8 cellular contexts compared by ENCODE assay signal in genomic region chr7:1569833-1570632, GRCh38. TPM values are rescaled to one million over a fixed set of nuclear protein-coding genes. Genes with fewer than 3 reads are reported as not detected.
DNase-seq lines count a peak whose midpoint lies in the region; ATAC-seq and TF ChIP-seq lines count a peak whose summit lies in the region.

Gene PSMG3 (minus strand): TSS chr7:1570032. CDS start chr7:1569339, 693 bp downstream.

- no peaks in the 10 kb centered on the region for H4K20me1 ChIP-seq in mammary epithelial cell (ENCODE audit: insufficient read depth, low read length)

- peaks cover 27% of the 10 kb centered on the region for H3K4me1 ChIP-seq in mammary epithelial cell (ENCODE audit: insufficient read depth, low read length)

- peak within 1 kb of the TSS; percentile 90 for H3K27ac ChIP-seq in WERI-Rb-1
- peak within 1 kb of the TSS; percentile 67 for H3K27ac ChIP-seq in mammary epithelial cell (ENCODE audit: insufficient read depth, low read depth, low read length)

- H3K27me3 ChIP-seq in WERI-Rb-1 (ENCODE audit: insufficient read depth, low read depth, severe bottlenecking) (no peaks in the 10 kb centered on the region), mammary epithelial cell (ENCODE audit: insufficient read depth, low read length) (no peaks in the 10 kb centered on the region)

- H3K9ac ChIP-seq in mammary epithelial cell (ENCODE audit: insufficient read depth, low read length) = peak within 1 kb of the TSS; percentile 83

- DNase-seq in ACHN = peak; percentile 96
- DNase-seq in NCI-H2196 (lab: John Stamatoyannopoulos, UW; ENCODE audit: unreplicated experiment) = peak; percentile 93
- DNase-seq in WERI-Rb-1 = peak; percentile 91
- DNase-seq in mammary epithelial cell = peak; percentile 88
- peak; percentile 88 to 90 (median 90) for DNase-seq in immature natural killer cell
- peak; percentile 72 for DNase-seq in smooth muscle cell of the brain vasculature (ENCODE audit: low read depth, low spot score)

- H3K4me3 ChIP-seq in WERI-Rb-1 (ENCODE audit: low read depth, low read length) = peak within 1 kb of the TSS; percentile 78
- peak within 1 kb of the TSS; percentile 84 to 97 (median 93) for H3K4me3 ChIP-seq in mammary epithelial cell (replicated peaks in 1 of 3; ENCODE audit: insufficient read depth in 1 of 3, low read depth in 2 of 3, low read length in 3 of 3)

- in situ Hi-C loops in ACHN (cut with HindIII; ENCODE audit: low pct_ligation_motif_present, low pct_unique_long_range_greater_than_20kb, low sequenced_read_pairs) = no loop called here
- in situ Hi-C loops in mammary epithelial cell (cut with MboI; ENCODE audit: low sequenced_read_pairs in 2 of 2) = loop anchor here in 1 of 2 donors (25.0 kb wide), 1 partner anchor 792 kb away; the partner anchor contains the start of gene EIF3B

- H3K4me2 ChIP-seq in mammary epithelial cell (ENCODE audit: insufficient read depth, low read depth, low read length) = peak within 1 kb of the TSS; percentile 85

- H3K9me3 Mint-ChIP-seq in immature natural killer cell = no peaks in the 10 kb centered on the region

- H3K36me3 ChIP-seq in WERI-Rb-1 (peaks cover 22% of the 10 kb centered on the region), mammary epithelial cell (ENCODE audit: insufficient read depth, low read length) (peaks cover 7% of the 10 kb centered on the region)

- intact Hi-C loops in mammary epithelial cell (cut with micrococcal nuclease) = loop anchor here (1.0 kb wide), 1 partner anchor 11 kb away; no protein-coding TSS in a partner anchor

- H3K9me3 ChIP-seq in WERI-Rb-1 (ENCODE audit: severe bottlenecking) (no peaks in the 10 kb centered on the region), mammary epithelial cell (replicated peaks; ENCODE audit: insufficient read depth, low read length) (no peaks in the 10 kb centered on the region)

- H3K36me3 Mint-ChIP-seq in immature natural killer cell = no peaks in the 10 kb centered on the region

- peaks cover 26 to 29% of the 10 kb centered on the region in 2 donors for H3K4me1 Mint-ChIP-seq in immature natural killer cell

- H2AFZ ChIP-seq in mammary epithelial cell (ENCODE audit: low read depth, low read length) = peak within 1 kb of the TSS; percentile 98

- no TSS peak for BruUV-seq in mammary epithelial cell (replicated peaks; lab: Mats Ljungman, UMichigan)

- dilution Hi-C loops in mammary epithelial cell (cut with HindIII; ENCODE audit: low sequenced_read_pairs) = loop anchor here (5.0 kb wide), 1 partner anchor 68 kb away; the partner anchor contains the start of gene INTS1

- TF ChIP-seq CTCF in WERI-Rb-1 (IDR thresholded peaks at IDR 0.05; ENCODE audit: low read depth, low read length) = 0 out of 2 replicates have a peak, but pooled peaks have one; percentile 37
- TF ChIP-seq CTCF in mammary epithelial cell (conservative IDR thresholded peaks at IDR 0.05 in 1 of 2, IDR thresholded peaks at IDR 0.05 in 1 of 2; ENCODE audit: extremely low read depth in 1 of 2, insufficient read depth in 1 of 2, low read depth in 1 of 2, low read length in 2 of 2) = peak in 1 of 2 donors; percentile 33

- WGBS in mammary epithelial cell (ENCODE audit: low coverage, missing lambda C conversion rate) = 2% methylated on average over 12 of the region's 95 CpGs

- H3K27ac Mint-ChIP-seq in immature natural killer cell = peak within 1 kb of the TSS; percentile 86 to 91 (median 90)

- peak; percentile 80 for ATAC-seq in GM18861 (IDR thresholded peaks at IDR 0.05; ENCODE audit: unreplicated experiment)
- peak; percentile 85 for ATAC-seq in HG03095 (IDR thresholded peaks at IDR 0.05; ENCODE audit: unreplicated experiment)

- H3K4me3 Mint-ChIP-seq in immature natural killer cell = peak within 1 kb of the TSS; percentile 84 to 89 (median 88)

- H3K27me3 Mint-ChIP-seq in immature natural killer cell (ENCODE audit: low read depth in 3 of 3) = peaks cover 2 to 12% (median 6%) of the 10 kb centered on the region in 3 donors

- H3K79me2 ChIP-seq in mammary epithelial cell (ENCODE audit: insufficient read depth, low read length) = peaks cover 30% of the 10 kb centered on the region

- CTCF ChIA-PET in mammary epithelial cell (lab: Charles Lee; ENCODE audit: low non-redundant PET) = no interaction called here

RNA-seq across cellular contexts. Expression of gene PSMG3, which starts in this region (rescaled TPM):
- total RNA-seq in mammary epithelial cell = 10 to 100 TPM; 25.8 to 34.0 TPM
- polyA plus RNA-seq in mammary epithelial cell (70.4 TPM), immature natural killer cell (10 to 100 TPM; 56.3 to 71.0 (median 61.9) TPM)
- polyA minus RNA-seq in mammary epithelial cell = 14.2 TPM

Comparison
In these comparisons a context has a peak if more than half of its experiments do, and no peak if none do; other contexts are left out.
1. Peak in every context shown above with its lines: DNase-seq, ATAC-seq, H3K4me3 ChIP-seq and H3K27ac ChIP-seq.